Comparison of ENCODE assay signal across 29 cellular contexts in the genomic region with DNA sequence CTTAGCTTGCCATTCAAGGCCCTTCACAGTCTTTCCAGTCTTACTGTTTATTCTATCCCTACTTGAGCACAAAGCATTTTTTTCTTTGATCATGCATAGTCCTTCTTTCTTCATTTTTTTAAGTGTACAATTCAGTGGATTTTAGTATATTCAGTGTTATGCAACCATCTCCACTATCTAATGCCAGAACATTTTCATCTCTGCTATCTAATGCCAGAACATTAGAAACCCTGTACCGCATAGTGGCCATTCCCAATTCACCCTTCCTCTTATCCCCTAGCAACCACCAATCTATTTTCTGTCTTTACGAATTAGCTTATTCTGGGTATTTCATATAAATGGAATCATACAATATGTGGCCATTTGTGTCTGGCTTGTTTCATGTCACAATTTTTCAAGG.
"Had no signal": no experiment of that assay in that cellular context is flagged by ENCODE, and none has a peak within 500 bp of the region (broad histone marks: within the 10 kb centered on the region; RNA-seq: fewer than 3 reads in every experiment).

No MANE protein-coding gene starts in this region.

- H3K36me3 Mint-ChIP-seq: naive B cell had no signal

- H3K27ac ChIP-seq: epithelial cell of prostate, esophagus squamous epithelium, ovary, thoracic aorta, uterus had no signal

- H3K36me3 ChIP-seq: ovary, thoracic aorta, uterus had no signal

- H3K9me3 ChIP-seq: esophagus squamous epithelium, left lung, ovary, thoracic aorta, uterus had no signal

- DNase-seq: activated CD4-positive, alpha-beta T cell treated with anti-CD3 and anti-CD28 coated beads for 36 hours; activated CD4-positive, CD25-positive, alpha-beta regulatory T cell; activated CD8-positive, alpha-beta memory T cell treated with anti-CD3 and anti-CD28 coated beads, Interleukin-2, amount 10 ng/mL, durations not matched to agents 7 days and 5 days; activated CD8-positive, alpha-beta T cell treated with anti-CD3 and anti-CD28 coated beads, Interleukin-2, amount 10 ng/mL, durations not matched to agents 7 days and 5 days; activated effector memory CD4-positive, alpha-beta T cell treated with Interleukin-2 at 50 U/mL for 16 hours; activated naive CD4-positive, alpha-beta T cell treated with Interleukin-2 at 50 U/mL for 16 hours; anterior cingulate cortex; effector CD8-positive, alpha-beta T cell; esophagus squamous epithelium; foreskin melanocyte; kidney glomerular epithelial cell; left lung; naive B cell; nephron progenitor cell; ovary; retina; stimulated activated CD4-positive, alpha-beta T cell treated with anti-CD3 and anti-CD28 coated beads, Interleukin-15, amount 100 ng/mL, for 24 hours; stimulated activated naive CD8-positive, alpha-beta T cell treated with anti-CD3 and anti-CD28 coated beads, Interleukin-15, Interleukin-2, amounts not matched to agents 100 U/mL and 50 U/mL, for 24 hours; T-cell; trophoblast cell; uterus had no signal

- H3K4me1 Mint-ChIP-seq: mesothelial cell of epicardium had no signal

- H3K9me3 Mint-ChIP-seq: mesothelial cell of epicardium; naive B cell; nephron progenitor cell; T-cell; T-helper 2 cell treated with Interferon-gamma antibody and Interleukin-4, amounts not matched to agents 5 μg/mL and 100 μg/mL, for 36 hours had no signal

- H3K4me3 Mint-ChIP-seq: activated CD4-positive, alpha-beta T cell treated with anti-CD3 and anti-CD28 coated beads for 36 hours; activated CD8-positive, alpha-beta memory T cell treated with anti-CD3 and anti-CD28 coated beads, Interleukin-2, amount 10 ng/mL, durations not matched to agents 7 days and 5 days; activated CD8-positive, alpha-beta T cell treated with anti-CD3 and anti-CD28 coated beads, Interleukin-2, amount 10 ng/mL, durations not matched to agents 7 days and 5 days; activated naive CD8-positive, alpha-beta T cell; mesothelial cell of epicardium; naive B cell; nephron progenitor cell; T-cell; T-helper 2 cell treated with Interferon-gamma antibody and Interleukin-4, amounts not matched to agents 5 μg/mL and 100 μg/mL, for 36 hours had no signal

- H3K4me1 ChIP-seq: uterus had no signal

- FAIRE-seq: colon, endometrium had no signal

- H3K27me3 Mint-ChIP-seq: activated CD4-positive, alpha-beta T cell treated with anti-CD3 and anti-CD28 coated beads for 36 hours; activated CD8-positive, alpha-beta memory T cell treated with anti-CD3 and anti-CD28 coated beads, Interleukin-2, amount 10 ng/mL, durations not matched to agents 7 days and 5 days; activated naive CD8-positive, alpha-beta T cell; naive B cell; progenitor cell of endocrine pancreas; T-cell had no signal

- ATAC-seq: activated CD8-positive, alpha-beta memory T cell treated with anti-CD3 and anti-CD28 coated beads, Interleukin-2, amount 10 ng/mL, durations not matched to agents 7 days and 5 days; activated CD8-positive, alpha-beta T cell treated with anti-CD3 and anti-CD28 coated beads, Interleukin-2, amount 10 ng/mL, durations not matched to agents 7 days and 5 days; stimulated activated naive CD8-positive, alpha-beta T cell treated with anti-CD3 and anti-CD28 coated beads, Interleukin-15, Interleukin-2, amounts not matched to agents 100 U/mL and 50 U/mL, for 24 hours; T-cell had no signal

- H3K4me3 ChIP-seq: esophagus squamous epithelium, left lung, ovary, thoracic aorta, uterus had no signal

- H3K27me3 ChIP-seq: esophagus squamous epithelium, left lung, ovary, uterus had no signal

- H3K27ac Mint-ChIP-seq: activated CD8-positive, alpha-beta memory T cell treated with anti-CD3 and anti-CD28 coated beads, Interleukin-2, amount 10 ng/mL, durations not matched to agents 7 days and 5 days; activated CD8-positive, alpha-beta T cell treated with anti-CD3 and anti-CD28 coated beads, Interleukin-2, amount 10 ng/mL, durations not matched to agents 7 days and 5 days; activated naive CD8-positive, alpha-beta T cell; mesothelial cell of epicardium; naive B cell; nephron progenitor cell; progenitor cell of endocrine pancreas; T-helper 2 cell treated with Interferon-gamma antibody and Interleukin-4, amounts not matched to agents 5 μg/mL and 100 μg/mL, for 36 hours had no signal
